Comparison of ENCODE assay signal across 25 cellular contexts in genomic region chr12:101097829-101098580, GRCh38.
DNase-seq lines count a peak whose midpoint lies in the region; TF ChIP-seq lines count a peak whose summit lies in the region.
"Had no signal": no experiment of that assay in that cellular context is flagged by ENCODE, and none has a peak within 500 bp of the region (broad histone marks: within the 10 kb centered on the region; RNA-seq: fewer than 3 reads in every experiment).

No MANE protein-coding gene starts in this region.

- TF ChIP-seq CTCF in VCaP (conservative IDR thresholded peaks at IDR 0.05): no peak

- H3K4me3 Mint-ChIP-seq in activated CD4-positive, alpha-beta T cell treated with anti-CD3 and anti-CD28 coated beads, Interleukin-2, amount 10 ng/mL, durations not matched to agents 24 days and 14 days: no peak overlapping the region
- H3K4me3 Mint-ChIP-seq: activated CD8-positive, alpha-beta T cell treated with anti-CD3 and anti-CD28 coated beads for 36 hours; activated T-helper 17 cell treated with anti-CD3 and anti-CD28 coated beads, Interleukin-2, amount 50 U/mL, for 72 hours; B cell; CD8-positive, alpha-beta T cell; IgD-negative memory B cell; naive thymus-derived CD8-positive, alpha-beta T cell had no signal

- peak; percentile 13 for DNase-seq in activated CD4-positive, alpha-beta T cell treated with anti-CD3 and anti-CD28 coated beads, Interleukin-2, amount 10 ng/mL, durations not matched to agents 24 days and 14 days
- DNase-seq in activated CD4-positive, alpha-beta T cell treated with anti-CD3 and anti-CD28 coated beads, Interleukin-2, amount 50 U/mL, for 1 hour: no peak
- DNase-seq in NCI-H345 (lab: John Stamatoyannopoulos, UW) (peak; percentile 78), renal cortical epithelial cell (ENCODE audit: low read depth) (peak; percentile 93), NCI-H1694 treated with DMSO at 0.1 percent for 48 hours (lab: John Stamatoyannopoulos, UW) (no peak), SIG-M5 treated with dmso at 0.1 percent for 504 hours (lab: John Stamatoyannopoulos, UW; ENCODE audit: unreplicated experiment) (no peak), hepatic stellate cell (ENCODE audit: low spot score) (no peak)
- DNase-seq: activated CD4-positive, CD25-positive, alpha-beta regulatory T cell treated with anti-CD3 and anti-CD28 coated beads, Interleukin-2, amount 50 U/mL, for 72 hours; activated CD8-positive, alpha-beta T cell treated with anti-CD3 and anti-CD28 coated beads for 36 hours; activated naive CD4-positive, alpha-beta T cell treated with anti-CD3 and anti-CD28 coated beads, Interleukin-2, amount 50 U/mL, for 16 hours; amniotic stem cell; brain microvascular endothelial cell; CD8-positive, alpha-beta T cell; GF-D8; H7; naive thymus-derived CD8-positive, alpha-beta T cell; NCI-H1105 treated with DMSO at 0.1 percent for 48 hours; NK-92 treated with Interleukin-12 subunit alpha and Interleukin-12 subunit beta, amount 100 ng/mL, for 24 hours; occipital lobe; stimulated activated CD4-positive, alpha-beta T cell treated with anti-CD3 and anti-CD28 coated beads, Interleukin-1b, Interleukin-23, amount 100 ng/mL, for 48 hours; transverse colon had no signal

- peak overlapping the region; percentile 88 for H3K27ac ChIP-seq in VCaP
- H3K27ac ChIP-seq: brain microvascular endothelial cell, transverse colon had no signal

- no peaks in the 10 kb centered on the region for H3K27me3 Mint-ChIP-seq in activated CD4-positive, alpha-beta T cell treated with anti-CD3 and anti-CD28 coated beads, Interleukin-2, amount 10 ng/mL, durations not matched to agents 24 days and 14 days
- H3K27me3 Mint-ChIP-seq: activated CD8-positive, alpha-beta T cell treated with anti-CD3 and anti-CD28 coated beads for 36 hours; activated T-helper 17 cell treated with anti-CD3 and anti-CD28 coated beads, Interleukin-2, amount 50 U/mL, for 72 hours; B cell; IgD-negative memory B cell; naive thymus-derived CD8-positive, alpha-beta T cell had no signal

- H3K27ac Mint-ChIP-seq in activated CD4-positive, alpha-beta T cell treated with anti-CD3 and anti-CD28 coated beads, Interleukin-2, amount 10 ng/mL, durations not matched to agents 24 days and 14 days: no peak overlapping the region
- H3K27ac Mint-ChIP-seq: activated CD8-positive, alpha-beta T cell treated with anti-CD3 and anti-CD28 coated beads for 36 hours; activated T-helper 17 cell treated with anti-CD3 and anti-CD28 coated beads, Interleukin-2, amount 50 U/mL, for 72 hours; B cell; CD8-positive, alpha-beta T cell; IgD-negative memory B cell; naive thymus-derived CD8-positive, alpha-beta T cell had no signal

- no peaks in the 10 kb centered on the region for H3K9me3 Mint-ChIP-seq in activated CD4-positive, alpha-beta T cell treated with anti-CD3 and anti-CD28 coated beads, Interleukin-2, amount 10 ng/mL, durations not matched to agents 24 days and 14 days
- H3K9me3 Mint-ChIP-seq: activated T-helper 17 cell treated with anti-CD3 and anti-CD28 coated beads, Interleukin-2, amount 50 U/mL, for 72 hours; CD8-positive, alpha-beta T cell had no signal

- no peaks in the 10 kb centered on the region for H3K4me1 Mint-ChIP-seq in activated CD4-positive, alpha-beta T cell treated with anti-CD3 and anti-CD28 coated beads, Interleukin-2, amount 10 ng/mL, durations not matched to agents 24 days and 14 days
- H3K4me1 Mint-ChIP-seq: activated T-helper 17 cell treated with anti-CD3 and anti-CD28 coated beads, Interleukin-2, amount 50 U/mL, for 72 hours; B cell; IgD-negative memory B cell had no signal

- no peaks in the 10 kb centered on the region for H3K36me3 Mint-ChIP-seq in activated CD4-positive, alpha-beta T cell treated with anti-CD3 and anti-CD28 coated beads, Interleukin-2, amount 10 ng/mL, durations not matched to agents 24 days and 14 days (ENCODE audit: low read depth)
- H3K36me3 Mint-ChIP-seq: CD8-positive, alpha-beta T cell; naive thymus-derived CD8-positive, alpha-beta T cell had no signal

- intact Hi-C loops in activated CD4-positive, alpha-beta T cell treated with anti-CD3 and anti-CD28 coated beads, Interleukin-2, amount 10 ng/mL, durations not matched to agents 24 days and 14 days (cut with micrococcal nuclease): no loop called here

Comparison
In these comparisons a context has a peak if more than half of its experiments do, and no peak if none do; other contexts are left out.
1. DNase-seq: peak in activated CD4-positive, alpha-beta T cell treated with anti-CD3 and anti-CD28 coated beads, Interleukin-2, amount 10 ng/mL, durations not matched to agents 24 days and 14 days (single experiment), NCI-H345 (single experiment) and renal cortical epithelial cell (single experiment); none in activated CD4-positive, alpha-beta T cell treated with anti-CD3 and anti-CD28 coated beads, Interleukin-2, amount 50 U/mL, for 1 hour (single experiment), NCI-H1694 treated with DMSO at 0.1 percent for 48 hours (single experiment), SIG-M5 treated with dmso at 0.1 percent for 504 hours (single experiment) and hepatic stellate cell (single experiment).